ENCODE assay signal across 18 cellular contexts in the genomic region with DNA sequence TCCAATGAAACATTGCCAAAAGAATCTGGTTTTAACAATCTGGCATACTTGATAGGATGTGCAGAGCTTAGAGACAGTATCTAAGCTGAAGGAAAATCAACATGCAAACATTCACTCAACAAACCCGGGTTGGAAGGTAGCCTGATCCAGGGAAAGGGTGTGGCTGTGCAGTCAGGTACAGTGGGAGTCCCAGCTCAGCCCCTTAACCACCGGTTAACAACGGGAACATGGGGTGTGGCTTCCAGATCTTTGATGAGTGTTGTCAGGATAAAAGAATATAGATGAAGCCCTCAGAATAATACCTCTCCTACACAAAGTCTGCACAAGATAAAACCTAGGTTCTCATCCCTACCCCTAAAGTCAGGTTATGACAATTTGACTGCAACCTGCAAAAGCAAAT.
"Had no signal": no experiment of that assay in that cellular context is flagged by ENCODE, and none has a peak within 500 bp of the region (broad histone marks: within the 10 kb centered on the region; RNA-seq: fewer than 3 reads in every experiment).

No MANE protein-coding gene starts in this region.

- H3K9me3 ChIP-seq: colonic mucosa, mucosa of descending colon had no signal

- H3K27ac Mint-ChIP-seq: dendritic cell treated with granulocyte-macrophage colony-stimulating factor and Interleukin-4, amounts not matched to agents 40 ng/mL and 50 ng/mL, for 4 days; effector memory CD8-positive, alpha-beta T cell; mesothelial cell of epicardium had no signal

- DNase-seq: colonic mucosa; cortex of kidney; effector CD8-positive, alpha-beta T cell; effector memory CD8-positive, alpha-beta T cell; foreskin keratinocyte; heart right ventricle; hippocampal formation; left cardiac atrium; left lung; left ventricle myocardium superior; lower lobe of right lung; mesenchymal stem cell; mucosa of descending colon; naive B cell had no signal

- H3K4me1 ChIP-seq: colonic mucosa, esophagus muscularis mucosa, foreskin keratinocyte, gastroesophageal sphincter, left lung, lower lobe of right lung had no signal

- H3K4me3 ChIP-seq: colonic mucosa, esophagus muscularis mucosa, gastroesophageal sphincter, heart right ventricle, left lung, lower lobe of right lung, mucosa of descending colon had no signal

- H3K4me3 Mint-ChIP-seq: dendritic cell treated with granulocyte-macrophage colony-stimulating factor and Interleukin-4, amounts not matched to agents 40 ng/mL and 50 ng/mL, for 4 days; effector memory CD8-positive, alpha-beta T cell; mesothelial cell of epicardium; naive B cell had no signal

- H3K27me3 ChIP-seq: colonic mucosa, esophagus muscularis mucosa, foreskin keratinocyte, gastroesophageal sphincter, heart right ventricle, left lung had no signal

- H3K36me3 ChIP-seq: colonic mucosa had no signal

- H3K27me3 Mint-ChIP-seq: dendritic cell treated with granulocyte-macrophage colony-stimulating factor and Interleukin-4, amounts not matched to agents 40 ng/mL and 50 ng/mL, for 4 days; effector memory CD8-positive, alpha-beta T cell; naive B cell had no signal

- H3K27ac ChIP-seq: colonic mucosa, esophagus muscularis mucosa, foreskin keratinocyte, gastroesophageal sphincter, heart right ventricle, left lung, lower lobe of right lung had no signal

- ATAC-seq: effector memory CD8-positive, alpha-beta T cell; foreskin keratinocyte; gastroesophageal sphincter; heart right ventricle; left cardiac atrium; left lung; left ventricle myocardium superior; lower lobe of right lung; mucosa of descending colon had no signal

- H3K9me3 Mint-ChIP-seq: dendritic cell treated with granulocyte-macrophage colony-stimulating factor and Interleukin-4, amounts not matched to agents 40 ng/mL and 50 ng/mL, for 4 days; effector memory CD8-positive, alpha-beta T cell had no signal
